ENCODE assay signal across 19 cellular contexts in the genomic region with DNA sequence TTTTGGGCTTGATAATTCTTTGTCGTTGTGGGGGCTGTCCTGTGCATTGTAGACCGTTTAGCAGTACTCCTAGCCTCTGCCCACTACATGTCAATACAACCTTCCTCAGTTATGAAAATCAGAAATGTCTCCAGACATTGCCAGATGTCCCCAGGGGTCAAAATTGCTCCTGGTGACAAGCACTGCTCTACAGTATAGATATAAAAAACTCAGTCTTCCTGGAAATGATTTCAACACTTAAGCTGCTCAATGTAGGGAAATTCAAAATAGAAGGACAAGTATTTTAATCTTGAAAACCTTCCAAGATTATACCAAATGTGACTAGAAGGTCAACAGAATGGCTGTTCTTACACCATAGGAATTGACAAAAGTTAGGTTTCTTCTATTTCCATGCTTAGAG.
A peak's percentile ranks its signal among the peaks of the same experiment; 100 is the strongest.
DNase-seq lines count a peak whose midpoint lies in the region; ATAC-seq, FAIRE-seq and TF ChIP-seq lines count a peak whose summit lies in the region.
"Had no signal": no experiment of that assay in that cellular context is flagged by ENCODE, and none has a peak within 500 bp of the region (broad histone marks: within the 10 kb centered on the region; RNA-seq: fewer than 3 reads in every experiment).

No MANE protein-coding gene starts in this region.

- POLR2A ChIA-PET in WTC11 (lab: Charles Lee) = no interaction called here
- POLR2A ChIA-PET in RWPE1 (lab: Yijun Ruan, JAX; ENCODE audit: low non-redundant PET) = no interaction called here

- peak; percentile 77 for FAIRE-seq in astrocyte (lab: Jason Lieb, UNC)
- FAIRE-seq: G401.6, GM12892 had no signal

- TF ChIP-seq CTCF in astrocyte (IDR thresholded peaks at IDR 0.05; ENCODE audit: insufficient read depth, low read depth, low read length) (no peak), nephron (IDR thresholded peaks at IDR 0.05; ENCODE audit: unreplicated experiment in 3 of 3) (no peak), WTC11 (IDR thresholded peaks at IDR 0.05) (no peak), RWPE1 (conservative IDR thresholded peaks at IDR 0.05; ENCODE audit: low read depth) (no peak)

- no peak overlapping the region for H3K4me3 ChIP-seq in right cardiac atrium (ENCODE audit: low read length)
- H3K4me3 ChIP-seq in astrocyte (ENCODE audit: insufficient read depth, low read depth, low read length) = no peak overlapping the region

- no peaks in the 10 kb centered on the region for H3K4me1 ChIP-seq in right cardiac atrium (ENCODE audit: control insufficient read depth, insufficient read depth, low read length)
- H3K4me1 ChIP-seq in astrocyte (ENCODE audit: insufficient read depth, low read length) = no peaks in the 10 kb centered on the region

- no peaks in the 10 kb centered on the region for H3K36me3 ChIP-seq in astrocyte (ENCODE audit: insufficient read depth, low read length)

- H3K9me3 Mint-ChIP-seq in astrocyte (ENCODE audit: unreplicated experiment) = no peaks in the 10 kb centered on the region
- no peaks in the 10 kb centered on the region for H3K9me3 Mint-ChIP-seq in nephron
- no peaks in the 10 kb centered on the region for H3K9me3 Mint-ChIP-seq in WTC11

- WGBS in right cardiac atrium = 40% methylated on average over 2 of the region's 2 CpGs

- H3K4me2 ChIP-seq in astrocyte (ENCODE audit: low read length) = no peak overlapping the region

- H3K27ac Mint-ChIP-seq in astrocyte (ENCODE audit: unreplicated experiment) = no peak overlapping the region
- H3K27ac Mint-ChIP-seq in nephron = peak overlapping the region; percentile 80 to 84 (median 83)
- no peak overlapping the region for H3K27ac Mint-ChIP-seq in WTC11
- H3K27ac Mint-ChIP-seq: CD4-positive, alpha-beta memory T cell had no signal

- H3K27me3 ChIP-seq in right cardiac atrium (ENCODE audit: control insufficient read depth, insufficient read depth) (no peaks in the 10 kb centered on the region), astrocyte (ENCODE audit: insufficient read depth, low read length) (no peaks in the 10 kb centered on the region)

- H3K27ac ChIP-seq in right cardiac atrium (ENCODE audit: low read length) (no peak overlapping the region), astrocyte (ENCODE audit: low read depth, low read length) (no peak overlapping the region), RWPE1 (no peak overlapping the region)

- ATAC-seq in left ventricle myocardium superior (peak; percentile 36), right cardiac atrium (no peak), HG02642 (IDR thresholded peaks at IDR 0.05; ENCODE audit: poor library complexity, unreplicated experiment) (no peak), WTC11 (no peak)

- no peaks in the 10 kb centered on the region for H3K79me2 ChIP-seq in astrocyte (ENCODE audit: insufficient read depth, low read length)

- H3K4me3 Mint-ChIP-seq in astrocyte (ENCODE audit: unreplicated experiment) = no peak overlapping the region
- H3K4me3 Mint-ChIP-seq in nephron = no peak overlapping the region
- H3K4me3 Mint-ChIP-seq in WTC11 = no peak overlapping the region
- H3K4me3 Mint-ChIP-seq: CD4-positive, alpha-beta memory T cell had no signal

- no peaks in the 10 kb centered on the region for H3K27me3 Mint-ChIP-seq in astrocyte (ENCODE audit: low read depth, unreplicated experiment)
- H3K27me3 Mint-ChIP-seq in nephron (ENCODE audit: low read depth) = no peaks in the 10 kb centered on the region
- no peaks in the 10 kb centered on the region for H3K27me3 Mint-ChIP-seq in WTC11 (ENCODE audit: low read depth)
- H3K27me3 Mint-ChIP-seq: CD4-positive, alpha-beta memory T cell had no signal

- DNase-seq in left ventricle myocardium superior (no peak), right cardiac atrium (no peak), astrocyte (ENCODE audit: low read depth) (no peak), WTC11 (ENCODE audit: low spot score) (no peak), RWPE1 (ENCODE audit: low spot score) (no peak)
- DNase-seq: 8988T; C1 segment of cervical spinal cord; Calu3; CD4-positive, alpha-beta memory T cell; COR-L47; DMS53; DMS79 treated with DMSO at 0.1 percent for 48 hours; GOT3; H7; HCEC 1CT had no signal

- H4K20me1 ChIP-seq in astrocyte (ENCODE audit: insufficient read depth, low read length) = no peaks in the 10 kb centered on the region

- H2AFZ ChIP-seq in astrocyte (ENCODE audit: low read depth, low read length) = no peak overlapping the region

- H3K36me3 Mint-ChIP-seq in astrocyte (ENCODE audit: low read depth, unreplicated experiment) (no peaks in the 10 kb centered on the region), nephron (ENCODE audit: low read depth) (no peaks in the 10 kb centered on the region), WTC11 (no peaks in the 10 kb centered on the region)
- H3K36me3 Mint-ChIP-seq: CD4-positive, alpha-beta memory T cell had no signal

- H3K4me1 Mint-ChIP-seq in astrocyte (ENCODE audit: low read depth, unreplicated experiment) (no peaks in the 10 kb centered on the region), nephron (no peaks in the 10 kb centered on the region), WTC11 (peaks cover 6% of the 10 kb centered on the region)
- H3K4me1 Mint-ChIP-seq: CD4-positive, alpha-beta memory T cell had no signal

- H3K9ac ChIP-seq in astrocyte (ENCODE audit: low read length) = no peak overlapping the region

- H3K9me3 ChIP-seq in right cardiac atrium (ENCODE audit: control insufficient read depth, low read length) (no peaks in the 10 kb centered on the region), astrocyte (ENCODE audit: insufficient read depth, low read depth, low read length) (no peaks in the 10 kb centered on the region)

- CTCF ChIA-PET in WTC11 (lab: Charles Lee) = no interaction called here
- CTCF ChIA-PET in RWPE1 (lab: Yijun Ruan, JAX) = no interaction called here

- intact Hi-C loops in left ventricle myocardium superior (cut with micrococcal nuclease) (no loop called here), right cardiac atrium (cut with DNase I) (no loop called here)

TF ChIP-seq in WTC11, 78 proteins besides CTCF, POLR2A, EP300 and RAD21 (continues in another document):
- TF ChIP-seq, protein P1, sequence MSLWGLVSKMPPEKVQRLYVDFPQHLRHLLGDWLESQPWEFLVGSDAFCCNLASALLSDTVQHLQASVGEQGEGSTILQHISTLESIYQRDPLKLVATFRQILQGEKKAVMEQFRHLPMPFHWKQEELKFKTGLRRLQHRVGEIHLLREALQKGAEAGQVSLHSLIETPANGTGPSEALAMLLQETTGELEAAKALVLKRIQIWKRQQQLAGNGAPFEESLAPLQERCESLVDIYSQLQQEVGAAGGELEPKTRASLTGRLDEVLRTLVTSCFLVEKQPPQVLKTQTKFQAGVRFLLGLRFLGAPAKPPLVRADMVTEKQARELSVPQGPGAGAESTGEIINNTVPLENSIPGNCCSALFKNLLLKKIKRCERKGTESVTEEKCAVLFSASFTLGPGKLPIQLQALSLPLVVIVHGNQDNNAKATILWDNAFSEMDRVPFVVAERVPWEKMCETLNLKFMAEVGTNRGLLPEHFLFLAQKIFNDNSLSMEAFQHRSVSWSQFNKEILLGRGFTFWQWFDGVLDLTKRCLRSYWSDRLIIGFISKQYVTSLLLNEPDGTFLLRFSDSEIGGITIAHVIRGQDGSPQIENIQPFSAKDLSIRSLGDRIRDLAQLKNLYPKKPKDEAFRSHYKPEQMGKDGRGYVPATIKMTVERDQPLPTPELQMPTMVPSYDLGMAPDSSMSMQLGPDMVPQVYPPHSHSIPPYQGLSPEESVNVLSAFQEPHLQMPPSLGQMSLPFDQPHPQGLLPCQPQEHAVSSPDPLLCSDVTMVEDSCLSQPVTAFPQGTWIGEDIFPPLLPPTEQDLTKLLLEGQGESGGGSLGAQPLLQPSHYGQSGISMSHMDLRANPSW (CRISPR knock-in tag; conservative IDR thresholded peaks at IDR 0.05; ENCODE audit: low read depth) = no peak
- TF ChIP-seq ATF1 (CRISPR knock-in tag; IDR thresholded peaks at IDR 0.05) (no peak), NR2C2 (CRISPR knock-in tag; IDR thresholded peaks at IDR 0.05) (no peak), CBFB (CRISPR knock-in tag; IDR thresholded peaks at IDR 0.05; ENCODE audit: low read depth) (no peak)
- TF ChIP-seq, protein P2, sequence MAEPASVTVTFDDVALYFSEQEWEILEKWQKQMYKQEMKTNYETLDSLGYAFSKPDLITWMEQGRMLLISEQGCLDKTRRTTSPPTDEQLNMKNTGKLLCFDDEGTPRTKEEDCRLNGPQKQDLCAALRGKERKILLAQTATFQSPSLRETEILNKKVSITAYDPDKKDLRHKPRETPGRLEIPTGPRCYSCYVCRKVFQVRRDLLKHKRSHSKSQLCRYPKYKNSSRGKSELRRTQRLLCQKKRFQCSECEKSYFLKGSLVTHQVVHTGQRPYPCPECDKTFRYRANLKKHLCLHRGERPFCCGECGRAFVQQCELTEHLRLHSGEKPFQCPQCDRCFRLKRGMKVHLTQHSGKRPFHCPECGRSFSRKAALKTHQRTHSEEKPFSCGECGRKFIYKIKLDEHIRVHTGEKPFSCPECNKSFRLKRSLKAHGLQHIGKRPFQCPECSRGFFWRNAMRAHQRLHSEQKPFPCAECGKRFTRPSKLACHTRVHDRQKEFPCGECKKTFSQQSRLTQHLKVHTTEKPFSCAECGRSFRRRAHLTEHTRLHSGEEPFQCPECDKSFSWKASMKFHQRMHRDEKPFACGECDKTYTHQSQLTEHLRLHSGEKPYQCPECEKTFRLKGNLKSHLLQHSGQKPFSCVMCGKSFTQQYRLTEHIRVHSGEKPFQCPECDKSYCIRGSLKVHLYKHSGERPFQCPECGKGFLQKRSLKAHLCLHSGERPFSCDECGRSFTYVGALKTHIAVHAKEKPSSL (CRISPR knock-in tag; conservative IDR thresholded peaks at IDR 0.05) = no peak
- TF ChIP-seq, protein P3, sequence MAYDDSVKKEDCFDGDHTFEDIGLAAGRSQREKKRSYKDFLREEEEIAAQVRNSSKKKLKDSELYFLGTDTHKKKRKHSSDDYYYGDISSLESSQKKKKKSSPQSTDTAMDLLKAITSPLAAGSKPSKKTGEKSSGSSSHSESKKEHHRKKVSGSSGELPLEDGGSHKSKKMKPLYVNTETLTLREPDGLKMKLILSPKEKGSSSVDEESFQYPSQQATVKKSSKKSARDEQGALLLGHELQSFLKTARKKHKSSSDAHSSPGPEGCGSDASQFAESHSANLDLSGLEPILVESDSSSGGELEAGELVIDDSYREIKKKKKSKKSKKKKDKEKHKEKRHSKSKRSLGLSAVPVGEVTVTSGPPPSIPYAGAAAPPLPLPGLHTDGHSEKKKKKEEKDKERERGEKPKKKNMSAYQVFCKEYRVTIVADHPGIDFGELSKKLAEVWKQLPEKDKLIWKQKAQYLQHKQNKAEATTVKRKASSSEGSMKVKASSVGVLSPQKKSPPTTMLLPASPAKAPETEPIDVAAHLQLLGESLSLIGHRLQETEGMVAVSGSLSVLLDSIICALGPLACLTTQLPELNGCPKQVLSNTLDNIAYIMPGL (CRISPR knock-in tag; IDR thresholded peaks at IDR 0.05) = no peak

Comparison
In these comparisons a context has a peak if more than half of its experiments do, and no peak if none do; other contexts are left out.
1. H3K27ac Mint-ChIP-seq: peak in nephron (3 of 3); none in astrocyte (single experiment) and WTC11 (single experiment).